In the genomic region with DNA sequence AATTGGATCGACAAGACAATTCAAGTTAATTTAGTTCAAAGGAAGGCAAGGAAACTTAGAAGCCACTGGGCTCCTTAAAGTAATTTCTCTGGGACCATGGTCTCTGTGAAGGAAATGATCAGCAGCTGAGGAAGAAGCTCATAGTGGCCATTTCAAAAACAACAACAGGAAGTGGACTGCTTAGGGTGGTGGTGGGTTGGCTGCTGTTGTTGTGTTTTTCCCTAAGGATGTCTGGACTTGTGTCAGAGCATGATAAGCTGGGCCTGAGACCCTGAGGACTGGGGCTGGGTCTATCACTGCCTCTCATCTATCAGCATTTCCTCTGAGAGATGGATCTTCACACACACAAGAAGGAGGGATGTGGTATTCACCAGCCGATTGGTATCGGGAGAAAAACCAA, we compare ENCODE assay signal across 20 cellular contexts.
"Had no signal": no experiment of that assay in that cellular context is flagged by ENCODE, and none has a peak within 500 bp of the region (broad histone marks: within the 10 kb centered on the region; RNA-seq: fewer than 3 reads in every experiment).

No MANE protein-coding gene starts in this region.

- H3K27ac Mint-ChIP-seq: dendritic cell treated with granulocyte-macrophage colony-stimulating factor and Interleukin-4, amounts not matched to agents 40 ng/mL and 50 ng/mL, for 4 days; effector memory CD8-positive, alpha-beta T cell; natural killer cell; neural progenitor cell had no signal

- H3K4me3 ChIP-seq: hepatocyte, neural progenitor cell, ovary, smooth muscle cell, tibial artery, upper lobe of right lung, vagina had no signal

- H3K9ac ChIP-seq: neural progenitor cell had no signal

- H3K4me1 ChIP-seq: neural progenitor cell, upper lobe of right lung, vagina had no signal

- H3K27me3 Mint-ChIP-seq: dendritic cell treated with granulocyte-macrophage colony-stimulating factor and Interleukin-4, amounts not matched to agents 40 ng/mL and 50 ng/mL, for 4 days; effector memory CD8-positive, alpha-beta T cell had no signal

- H2AFZ ChIP-seq: hepatocyte, neural progenitor cell had no signal

- H3K79me2 ChIP-seq: hepatocyte had no signal

- ATAC-seq: effector memory CD8-positive, alpha-beta T cell; left cardiac atrium; left ventricle myocardium superior; natural killer cell; right cardiac atrium; stimulated activated naive CD8-positive, alpha-beta T cell treated with anti-CD3 and anti-CD28 coated beads, Interleukin-15, Interleukin-2, amounts not matched to agents 100 U/mL and 50 U/mL, for 24 hours; upper lobe of right lung had no signal

- FAIRE-seq: colon, kidney had no signal

- H3K9me3 Mint-ChIP-seq: dendritic cell treated with granulocyte-macrophage colony-stimulating factor and Interleukin-4, amounts not matched to agents 40 ng/mL and 50 ng/mL, for 4 days; natural killer cell; neural progenitor cell had no signal

- DNase-seq: effector memory CD8-positive, alpha-beta T cell; foreskin melanocyte; head of caudate nucleus; kidney; left cardiac atrium; left ventricle myocardium superior; natural killer cell; nucleus accumbens; ovary; right cardiac atrium; stimulated activated CD4-positive, alpha-beta T cell treated with anti-CD3 and anti-CD28 coated beads, Interleukin-2, amount 100 ng/mL, for 48 hours; stimulated activated naive CD8-positive, alpha-beta T cell treated with anti-CD3 and anti-CD28 coated beads, Interleukin-15, Interleukin-2, amounts not matched to agents 100 U/mL and 50 U/mL, for 24 hours; tibial artery; upper lobe of right lung had no signal

- H3K4me1 Mint-ChIP-seq: neural progenitor cell had no signal

- H3K36me3 ChIP-seq: neural progenitor cell, ovary, vagina had no signal

- H3K4me2 ChIP-seq: hepatocyte, neural progenitor cell, smooth muscle cell had no signal

- H3K4me3 Mint-ChIP-seq: dendritic cell treated with granulocyte-macrophage colony-stimulating factor and Interleukin-4, amounts not matched to agents 40 ng/mL and 50 ng/mL, for 4 days; effector memory CD8-positive, alpha-beta T cell; natural killer cell; neural progenitor cell had no signal

- H3K27ac ChIP-seq: hepatocyte, neural progenitor cell, ovary, tibial artery, upper lobe of right lung, vagina had no signal

- H3K36me3 Mint-ChIP-seq: natural killer cell had no signal

- H3K27me3 ChIP-seq: hepatocyte, neural progenitor cell, ovary, tibial artery, upper lobe of right lung, vagina had no signal

- H3K9me3 ChIP-seq: ovary, tibial artery, upper lobe of right lung, vagina had no signal
